In the genomic region with DNA sequence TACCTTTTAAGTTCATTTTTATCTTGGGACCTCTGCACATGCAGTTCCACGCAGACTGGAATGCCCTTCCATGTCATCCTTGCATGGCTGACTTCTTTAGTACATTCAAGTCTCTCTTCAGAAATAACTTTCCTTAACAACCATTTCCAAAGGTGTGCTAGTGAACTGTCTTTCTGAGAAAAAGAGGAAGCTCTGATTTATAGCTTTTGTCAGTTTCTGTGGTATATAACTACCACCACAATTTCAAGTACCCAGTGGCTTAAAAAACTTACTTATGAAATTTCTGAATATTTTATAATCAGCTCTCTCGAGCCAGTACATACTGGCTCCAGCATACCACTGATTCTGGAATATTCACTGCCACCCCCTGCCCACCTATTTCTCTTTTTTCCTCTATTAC, we compare ENCODE assay signal across 27 cellular contexts.
"Had no signal": no experiment of that assay in that cellular context is flagged by ENCODE, and none has a peak within 500 bp of the region (broad histone marks: within the 10 kb centered on the region; RNA-seq: fewer than 3 reads in every experiment).

No MANE protein-coding gene starts in this region.

- H3K27me3 ChIP-seq: pancreas had no signal

- ATAC-seq: activated CD8-positive, alpha-beta T cell treated with anti-CD3 and anti-CD28 coated beads for 36 hours; activated naive CD4-positive, alpha-beta T cell treated with anti-CD3 and anti-CD28 coated beads, Interleukin-2, amount 50 U/mL, for 72 hours; esophagus mucosa; left colon; naive thymus-derived CD4-positive, alpha-beta T cell; pancreas; sciatic nerve; stimulated activated naive CD8-positive, alpha-beta T cell treated with anti-CD3 and anti-CD28 coated beads, Interleukin-15, Interleukin-2, amounts not matched to agents 100 U/mL and 50 U/mL, for 24 hours; WTC11 had no signal

- DNase-seq: activated CD4-positive, alpha-beta T cell treated with anti-CD3 and anti-CD28 coated beads for 1 hour; activated CD4-positive, alpha-beta T cell treated with anti-CD3 and anti-CD28 coated beads, Interleukin-2, amount 50 U/mL, for 1 hour; activated CD8-positive, alpha-beta T cell treated with anti-CD3 and anti-CD28 coated beads for 36 hours; activated naive CD4-positive, alpha-beta T cell; activated T-cell treated with anti-CD3 and anti-CD28 coated beads, Interleukin-2, amount 50 U/mL, for 48 hours; endodermal cell; foreskin fibroblast; head of caudate nucleus; hippocampal formation; immature natural killer cell; kidney; left colon; midbrain; naive thymus-derived CD4-positive, alpha-beta T cell; pancreas; retina; stimulated activated CD4-positive, alpha-beta T cell treated with anti-CD3 and anti-CD28 coated beads, Interleukin-12 subunit alpha, Interleukin-12 subunit beta, amount 100 ng/mL, for 4 hours; stimulated activated CD4-positive, alpha-beta T cell treated with anti-CD3 and anti-CD28 coated beads, Interleukin-4, amount 100 ng/mL, for 1 hour; stimulated activated naive CD8-positive, alpha-beta T cell treated with anti-CD3 and anti-CD28 coated beads, Interleukin-15, Interleukin-2, amounts not matched to agents 100 U/mL and 50 U/mL, for 24 hours; trophoblast cell had no signal

- H3K4me3 ChIP-seq: pancreas, prostate gland, skin epidermis, thoracic aorta had no signal

- H3K27ac ChIP-seq: pancreas, prostate gland, skin epidermis, thoracic aorta had no signal

- H3K36me3 ChIP-seq: pancreas, prostate gland, thoracic aorta had no signal

- H3K4me1 ChIP-seq: pancreas, prostate gland had no signal

- H3K9me3 ChIP-seq: pancreas, prostate gland, thoracic aorta had no signal
